ENCODE assay signal across 1 cellular context in the genomic region with DNA sequence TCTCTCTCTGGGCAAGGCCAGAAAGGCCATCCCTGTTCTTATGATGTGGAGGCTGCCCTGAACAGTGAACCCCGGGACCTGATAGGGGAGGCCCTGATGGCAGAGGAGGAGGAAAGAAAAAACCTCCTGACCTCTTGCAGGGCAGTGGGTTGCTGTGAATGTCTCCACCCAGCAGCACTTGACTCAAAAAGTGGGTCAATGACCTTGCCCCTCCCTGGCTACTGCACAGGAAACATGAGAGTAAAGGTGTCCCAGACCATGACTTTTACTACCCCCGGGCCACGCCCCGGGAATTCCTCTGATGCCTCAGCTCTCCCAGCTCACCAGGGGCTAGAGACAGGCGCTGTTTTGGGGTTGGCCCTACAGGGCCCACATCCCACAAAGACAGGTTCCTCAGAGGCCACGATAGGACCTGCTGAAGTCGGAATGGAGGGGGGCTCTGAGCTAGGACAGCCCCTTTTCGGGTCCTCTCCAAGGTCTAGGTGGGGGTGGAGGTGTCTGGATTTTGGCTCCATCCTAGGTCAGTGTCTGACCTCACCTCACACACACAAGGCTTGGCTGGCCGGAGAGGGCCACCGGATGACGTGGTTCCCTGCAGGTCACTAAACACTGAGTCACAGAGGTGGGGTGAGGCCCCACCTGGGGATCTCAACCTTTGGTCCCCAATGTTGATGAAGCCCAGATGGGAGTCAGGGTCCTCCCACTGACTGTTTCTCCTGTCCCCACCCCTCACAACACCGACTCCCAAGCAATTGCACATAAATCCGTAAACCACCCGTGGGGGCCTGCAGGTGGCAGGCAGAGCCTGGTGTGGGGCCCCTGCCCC.
TF ChIP-seq lines count a peak whose summit lies in the region.

No MANE protein-coding gene starts in this region.

TF ChIP-seq in HepG2, 621 proteins besides CTCF, POLR2A, EP300 and RAD21 (continued from another document):
- TF ChIP-seq, protein P1, sequence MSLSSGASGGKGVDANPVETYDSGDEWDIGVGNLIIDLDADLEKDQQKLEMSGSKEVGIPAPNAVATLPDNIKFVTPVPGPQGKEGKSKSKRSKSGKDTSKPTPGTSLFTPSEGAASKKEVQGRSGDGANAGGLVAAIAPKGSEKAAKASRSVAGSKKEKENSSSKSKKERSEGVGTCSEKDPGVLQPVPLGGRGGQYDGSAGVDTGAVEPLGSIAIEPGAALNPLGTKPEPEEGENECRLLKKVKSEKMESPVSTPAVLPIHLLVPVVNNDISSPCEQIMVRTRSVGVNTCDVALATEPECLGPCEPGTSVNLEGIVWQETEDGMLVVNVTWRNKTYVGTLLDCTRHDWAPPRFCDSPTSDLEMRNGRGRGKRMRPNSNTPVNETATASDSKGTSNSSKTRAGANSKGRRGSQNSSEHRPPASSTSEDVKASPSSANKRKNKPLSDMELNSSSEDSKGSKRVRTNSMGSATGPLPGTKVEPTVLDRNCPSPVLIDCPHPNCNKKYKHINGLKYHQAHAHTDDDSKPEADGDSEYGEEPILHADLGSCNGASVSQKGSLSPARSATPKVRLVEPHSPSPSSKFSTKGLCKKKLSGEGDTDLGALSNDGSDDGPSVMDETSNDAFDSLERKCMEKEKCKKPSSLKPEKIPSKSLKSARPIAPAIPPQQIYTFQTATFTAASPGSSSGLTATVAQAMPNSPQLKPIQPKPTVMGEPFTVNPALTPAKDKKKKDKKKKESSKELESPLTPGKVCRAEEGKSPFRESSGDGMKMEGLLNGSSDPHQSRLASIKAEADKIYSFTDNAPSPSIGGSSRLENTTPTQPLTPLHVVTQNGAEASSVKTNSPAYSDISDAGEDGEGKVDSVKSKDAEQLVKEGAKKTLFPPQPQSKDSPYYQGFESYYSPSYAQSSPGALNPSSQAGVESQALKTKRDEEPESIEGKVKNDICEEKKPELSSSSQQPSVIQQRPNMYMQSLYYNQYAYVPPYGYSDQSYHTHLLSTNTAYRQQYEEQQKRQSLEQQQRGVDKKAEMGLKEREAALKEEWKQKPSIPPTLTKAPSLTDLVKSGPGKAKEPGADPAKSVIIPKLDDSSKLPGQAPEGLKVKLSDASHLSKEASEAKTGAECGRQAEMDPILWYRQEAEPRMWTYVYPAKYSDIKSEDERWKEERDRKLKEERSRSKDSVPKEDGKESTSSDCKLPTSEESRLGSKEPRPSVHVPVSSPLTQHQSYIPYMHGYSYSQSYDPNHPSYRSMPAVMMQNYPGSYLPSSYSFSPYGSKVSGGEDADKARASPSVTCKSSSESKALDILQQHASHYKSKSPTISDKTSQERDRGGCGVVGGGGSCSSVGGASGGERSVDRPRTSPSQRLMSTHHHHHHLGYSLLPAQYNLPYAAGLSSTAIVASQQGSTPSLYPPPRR (CRISPR knock-in tag; IDR thresholded peaks at IDR 0.05; ENCODE audit: borderline replicate concordance), result peak; percentile 57; the same call in 1 of the 2 replicates
- TF ChIP-seq KDM5B (CRISPR knock-in tag; IDR thresholded peaks at IDR 0.05; ENCODE audit: borderline replicate concordance) (no peak), RNF2 (conservative IDR thresholded peaks at IDR 0.05; ENCODE audit: low read depth) (no peak), ESRRA (CRISPR knock-in tag; IDR thresholded peaks at IDR 0.05; ENCODE audit: low read depth) (0 out of 2 replicates have a peak, but pooled peaks have one; percentile 15), GFI1 (CRISPR knock-in tag; IDR thresholded peaks at IDR 0.05; ENCODE audit: borderline replicate concordance) (peak; percentile 45; the same call in 1 of the 2 replicates), TFE3 (CRISPR knock-in tag; IDR thresholded peaks at IDR 0.05) (peak; percentile 17; the same call in 1 of the 2 replicates), TBP (CRISPR knock-in tag; IDR thresholded peaks at IDR 0.05) (no peak), EEA1 (CRISPR knock-in tag; IDR thresholded peaks at IDR 0.05; ENCODE audit: borderline replicate concordance) (no peak), MYC (CRISPR knock-in tag; IDR thresholded peaks at IDR 0.05; ENCODE audit: borderline replicate concordance) (peak; percentile 12; the same call in 1 of the 2 replicates), TBX2 (CRISPR knock-in tag; IDR thresholded peaks at IDR 0.05; ENCODE audit: borderline replicate concordance) (no peak; the same call in 1 of the 2 replicates), ZNF362 (CRISPR knock-in tag; IDR thresholded peaks at IDR 0.05; ENCODE audit: borderline replicate concordance) (no peak), GATAD2A (CRISPR knock-in tag; IDR thresholded peaks at IDR 0.05) (peak; percentile 50), STAG1 (CRISPR knock-in tag; IDR thresholded peaks at IDR 0.05) (0 out of 2 replicates have a peak, but pooled peaks have one; percentile 2), MEF2D (CRISPR knock-in tag; IDR thresholded peaks at IDR 0.05) (0 out of 2 replicates have a peak, but pooled peaks have one; percentile 15), ZNF563 (CRISPR knock-in tag; IDR thresholded peaks at IDR 0.05) (no peak), ZC3H4 (CRISPR knock-in tag; IDR thresholded peaks at IDR 0.05; ENCODE audit: borderline replicate concordance) (no peak), MED1 (CRISPR knock-in tag; IDR thresholded peaks at IDR 0.05) (peak; percentile 49), KDM4B (CRISPR knock-in tag; IDR thresholded peaks at IDR 0.05) (no peak), DNMT3B (CRISPR knock-in tag; conservative IDR thresholded peaks at IDR 0.05) (no peak), BORCS8-MEF2B (CRISPR knock-in tag; IDR thresholded peaks at IDR 0.05) (no peak), ZNF543 (CRISPR knock-in tag; IDR thresholded peaks at IDR 0.05) (no peak), KMT2A (CRISPR knock-in tag; IDR thresholded peaks at IDR 0.05) (peak; percentile 62), ZFP82 (CRISPR knock-in tag; IDR thresholded peaks at IDR 0.05; ENCODE audit: borderline replicate concordance) (0 out of 2 replicates have a peak, but pooled peaks have one; percentile 48), GABPB1 (CRISPR knock-in tag; IDR thresholded peaks at IDR 0.05) (no peak), KDM5A (IDR thresholded peaks at IDR 0.05; ENCODE audit: borderline replicate concordance, low read length) (no peak), HDAC2 (CRISPR knock-in tag; IDR thresholded peaks at IDR 0.05) (peak; percentile 56), SIX1 (CRISPR knock-in tag; IDR thresholded peaks at IDR 0.05; ENCODE audit: borderline replicate concordance) (peak; percentile 65; the same call in 1 of the 2 replicates), NCOA2 (CRISPR knock-in tag; IDR thresholded peaks at IDR 0.05) (0 out of 2 replicates have a peak, but pooled peaks have one; percentile 41), ZNF687 (CRISPR knock-in tag; IDR thresholded peaks at IDR 0.05) (peak; percentile 66), GPN1 (CRISPR knock-in tag; IDR thresholded peaks at IDR 0.05; ENCODE audit: borderline replicate concordance) (no peak), YEATS4 (CRISPR knock-in tag; IDR thresholded peaks at IDR 0.05; ENCODE audit: borderline replicate concordance) (no peak), ZBTB21 (CRISPR knock-in tag; IDR thresholded peaks at IDR 0.05) (peak; percentile 88)
- TF ChIP-seq, protein P2, sequence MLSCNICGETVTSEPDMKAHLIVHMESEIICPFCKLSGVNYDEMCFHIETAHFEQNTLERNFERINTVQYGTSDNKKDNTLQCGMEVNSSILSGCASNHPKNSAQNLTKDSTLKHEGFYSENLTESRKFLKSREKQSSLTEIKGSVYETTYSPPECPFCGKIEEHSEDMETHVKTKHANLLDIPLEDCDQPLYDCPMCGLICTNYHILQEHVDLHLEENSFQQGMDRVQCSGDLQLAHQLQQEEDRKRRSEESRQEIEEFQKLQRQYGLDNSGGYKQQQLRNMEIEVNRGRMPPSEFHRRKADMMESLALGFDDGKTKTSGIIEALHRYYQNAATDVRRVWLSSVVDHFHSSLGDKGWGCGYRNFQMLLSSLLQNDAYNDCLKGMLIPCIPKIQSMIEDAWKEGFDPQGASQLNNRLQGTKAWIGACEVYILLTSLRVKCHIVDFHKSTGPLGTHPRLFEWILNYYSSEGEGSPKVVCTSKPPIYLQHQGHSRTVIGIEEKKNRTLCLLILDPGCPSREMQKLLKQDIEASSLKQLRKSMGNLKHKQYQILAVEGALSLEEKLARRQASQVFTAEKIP (CRISPR knock-in tag; IDR thresholded peaks at IDR 0.05; ENCODE audit: borderline replicate concordance), result no peak
- TF ChIP-seq, protein P3, sequence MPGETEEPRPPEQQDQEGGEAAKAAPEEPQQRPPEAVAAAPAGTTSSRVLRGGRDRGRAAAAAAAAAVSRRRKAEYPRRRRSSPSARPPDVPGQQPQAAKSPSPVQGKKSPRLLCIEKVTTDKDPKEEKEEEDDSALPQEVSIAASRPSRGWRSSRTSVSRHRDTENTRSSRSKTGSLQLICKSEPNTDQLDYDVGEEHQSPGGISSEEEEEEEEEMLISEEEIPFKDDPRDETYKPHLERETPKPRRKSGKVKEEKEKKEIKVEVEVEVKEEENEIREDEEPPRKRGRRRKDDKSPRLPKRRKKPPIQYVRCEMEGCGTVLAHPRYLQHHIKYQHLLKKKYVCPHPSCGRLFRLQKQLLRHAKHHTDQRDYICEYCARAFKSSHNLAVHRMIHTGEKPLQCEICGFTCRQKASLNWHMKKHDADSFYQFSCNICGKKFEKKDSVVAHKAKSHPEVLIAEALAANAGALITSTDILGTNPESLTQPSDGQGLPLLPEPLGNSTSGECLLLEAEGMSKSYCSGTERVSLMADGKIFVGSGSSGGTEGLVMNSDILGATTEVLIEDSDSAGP (CRISPR knock-in tag; IDR thresholded peaks at IDR 0.05; ENCODE audit: borderline replicate concordance), result peak; percentile 33; the same call in 1 of the 2 replicates
- TF ChIP-seq, protein P4, sequence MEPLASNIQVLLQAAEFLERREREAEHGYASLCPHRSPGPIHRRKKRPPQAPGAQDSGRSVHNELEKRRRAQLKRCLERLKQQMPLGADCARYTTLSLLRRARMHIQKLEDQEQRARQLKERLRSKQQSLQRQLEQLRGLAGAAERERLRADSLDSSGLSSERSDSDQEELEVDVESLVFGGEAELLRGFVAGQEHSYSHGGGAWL (CRISPR knock-in tag; IDR thresholded peaks at IDR 0.05), result no peak
- TF ChIP-seq, protein P5, sequence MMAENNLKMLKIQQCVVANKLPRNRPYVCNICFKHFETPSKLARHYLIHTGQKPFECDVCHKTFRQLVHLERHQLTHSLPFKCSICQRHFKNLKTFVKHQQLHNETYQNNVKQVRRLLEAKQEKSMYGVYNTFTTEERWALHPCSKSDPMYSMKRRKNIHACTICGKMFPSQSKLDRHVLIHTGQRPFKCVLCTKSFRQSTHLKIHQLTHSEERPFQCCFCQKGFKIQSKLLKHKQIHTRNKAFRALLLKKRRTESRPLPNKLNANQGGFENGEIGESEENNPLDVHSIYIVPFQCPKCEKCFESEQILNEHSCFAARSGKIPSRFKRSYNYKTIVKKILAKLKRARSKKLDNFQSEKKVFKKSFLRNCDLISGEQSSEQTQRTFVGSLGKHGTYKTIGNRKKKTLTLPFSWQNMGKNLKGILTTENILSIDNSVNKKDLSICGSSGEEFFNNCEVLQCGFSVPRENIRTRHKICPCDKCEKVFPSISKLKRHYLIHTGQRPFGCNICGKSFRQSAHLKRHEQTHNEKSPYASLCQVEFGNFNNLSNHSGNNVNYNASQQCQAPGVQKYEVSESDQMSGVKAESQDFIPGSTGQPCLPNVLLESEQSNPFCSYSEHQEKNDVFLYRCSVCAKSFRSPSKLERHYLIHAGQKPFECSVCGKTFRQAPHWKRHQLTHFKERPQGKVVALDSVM (CRISPR knock-in tag; IDR thresholded peaks at IDR 0.05), result peak; percentile 28; the same call in 1 of the 2 replicates
